In genomic region chr16:56944954-56945839, GRCh38 we compare ENCODE assay signal across 8 cellular contexts. TPM values are rescaled to one million over a fixed set of nuclear protein-coding genes. Genes with fewer than 3 reads are reported as not detected.
DNase-seq lines count a peak whose midpoint lies in the region; ATAC-seq, FAIRE-seq and TF ChIP-seq lines count a peak whose summit lies in the region.

No MANE protein-coding gene starts in this region.

- H3K27ac ChIP-seq in CD4-positive, alpha-beta T cell (ENCODE audit: low read depth, low read length) = no peak overlapping the region
- peak overlapping the region; percentile 25 for H3K27ac ChIP-seq in OCI-LY7 (ENCODE audit: low read depth, low read length, poor library complexity, severe bottlenecking)

- H2AFZ ChIP-seq in OCI-LY7 (ENCODE audit: low read length) = no peak overlapping the region

- H3K79me2 ChIP-seq in OCI-LY7 (ENCODE audit: insufficient read depth, low read depth, low read length) = peaks cover 16% of the 10 kb centered on the region; the same call in 1 of the 2 replicates

- H3K4me1 Mint-ChIP-seq in CD4-positive, alpha-beta T cell (ENCODE audit: low read depth) = no peaks in the 10 kb centered on the region

- H3K4me3 Mint-ChIP-seq in CD4-positive, alpha-beta T cell = no peak overlapping the region

- no peak for TF ChIP-seq CTCF in CD4-positive, alpha-beta T cell (IDR thresholded peaks at IDR 0.05)
- no peak for TF ChIP-seq CTCF in OCI-LY7 (conservative IDR thresholded peaks at IDR 0.05; ENCODE audit: low read length)

- TSS peak; percentile 2 for BruUV-seq in OCI-LY7 (replicated peaks; lab: Mats Ljungman, UMichigan)

- peak overlapping the region; percentile 10 for H3K27ac Mint-ChIP-seq in CD4-positive, alpha-beta T cell

- intact Hi-C loops in CD4-positive, alpha-beta T cell (cut with DNase I, micrococcal nuclease) = no loop called here
- intact Hi-C loops in OCI-LY7 (cut with micrococcal nuclease; ENCODE audit: unreplicated experiment) = no loop called here

- H3K27me3 ChIP-seq in CD4-positive, alpha-beta T cell (ENCODE audit: control insufficient read depth, insufficient read depth, low read length) = no peaks in the 10 kb centered on the region

- no peak for FAIRE-seq in RCC 7860 (lab: Jason Lieb, UNC)

- H3K4me3 ChIP-seq in OCI-LY7 (ENCODE audit: low read depth, low read length, poor library complexity, severe bottlenecking) = no peak overlapping the region

- H4K20me1 ChIP-seq in OCI-LY7 (ENCODE audit: insufficient read depth, low read length) = peaks cover 5% of the 10 kb centered on the region; the same call in 1 of the 2 replicates

- no peaks in the 10 kb centered on the region for H3K27me3 Mint-ChIP-seq in CD4-positive, alpha-beta T cell

- POLR2A ChIA-PET in CD4-positive, alpha-beta T cell (lab: Charles Lee) = interaction anchor here (7.5 kb wide), 1 partner anchor 12 kb away, joined by 51 read pairs; the partner anchor contains the start of gene HERPUD1
- POLR2A ChIA-PET in OCI-LY7 (lab: Charles Lee) = interaction anchor here (0.7 to 1.8 kb wide), 4 partner anchors 8 to 86 kb away, joined by 3 to 7 read pairs (median 4); no protein-coding TSS in a partner anchor

- H3K9me3 ChIP-seq in CD4-positive, alpha-beta T cell (ENCODE audit: control insufficient read depth, low read length) = no peaks in the 10 kb centered on the region
- H3K9me3 ChIP-seq in OCI-LY7 (ENCODE audit: low read length) = no peaks in the 10 kb centered on the region

- CTCF ChIA-PET in CD4-positive, alpha-beta T cell (lab: Charles Lee) = no interaction called here
- CTCF ChIA-PET in OCI-LY7 (lab: Charles Lee; ENCODE audit: unreplicated experiment) = no interaction called here

- peaks cover 82% of the 10 kb centered on the region for H3K36me3 ChIP-seq in OCI-LY7 (ENCODE audit: insufficient read depth, low read length)

- DNase-seq in CD4-positive, alpha-beta T cell = no peak
- no peak for DNase-seq in OCI-LY7 (ENCODE audit: low spot score)
- peak; percentile 68 for DNase-seq in glomerular visceral epithelial cell (ENCODE audit: extremely low spot score)
- no peak for DNase-seq in NCI-H1417 (lab: John Stamatoyannopoulos, UW)
- DNase-seq in CD1c-positive myeloid dendritic cell (ENCODE audit: extremely low spot score) = no peak
- no peak for DNase-seq in RCC 7860 (ENCODE audit: low spot score)

- peaks cover 51% of the 10 kb centered on the region for H3K36me3 Mint-ChIP-seq in CD4-positive, alpha-beta T cell (ENCODE audit: low read depth)

- H3K9me2 ChIP-seq in OCI-LY7 (ENCODE audit: insufficient read depth, low read length) = no peaks in the 10 kb centered on the region

- H3K4me1 ChIP-seq in OCI-LY7 (ENCODE audit: insufficient read depth, low read length, poor library complexity, severe bottlenecking) = peaks cover 32% of the 10 kb centered on the region

- ATAC-seq in CD4-positive, alpha-beta T cell (ENCODE audit: poor library complexity) = peak; percentile 13
- ATAC-seq in GM19463 (IDR thresholded peaks at IDR 0.05; ENCODE audit: unreplicated experiment) (peak; percentile 51), GM19035 (IDR thresholded peaks at IDR 0.05; ENCODE audit: unreplicated experiment) (no peak)

- no peak overlapping the region for H3K4me2 ChIP-seq in OCI-LY7 (ENCODE audit: low read length)

- H3K9me3 Mint-ChIP-seq in CD4-positive, alpha-beta T cell = no peaks in the 10 kb centered on the region

RNA-seq across cellular contexts. Expression of gene HERPUD1, which starts 13.3 kb away (rescaled TPM):
- 100 to 1,000 TPM; 217 to 227 TPM for total RNA-seq in CD4-positive, alpha-beta T cell
- 121 and 140 TPM in 2 replicates for total RNA-seq in OCI-LY7 (2014; rRNA removed; shearing (Covaris generic))
- total RNA-seq in OCI-LY7 (2022) = 294 and 342 TPM in 2 replicates

RNA-seq across cellular contexts. Expression of gene CETP, which starts 16.6 kb away (rescaled TPM):
- total RNA-seq in CD4-positive, alpha-beta T cell = not detected
- 0.54 and 0.67 TPM in 2 replicates for total RNA-seq in OCI-LY7 (2014; rRNA removed; shearing (Covaris generic))
- 0.41 and 0.65 TPM in 2 replicates for total RNA-seq in OCI-LY7 (2022)

RNA-seq across cellular contexts. Expression of gene NLRC5, which starts 44.2 kb away (rescaled TPM):
- 100 to 1,000 TPM; 424 to 434 TPM for total RNA-seq in CD4-positive, alpha-beta T cell
- 156 and 199 TPM in 2 replicates for total RNA-seq in OCI-LY7 (2014; rRNA removed; shearing (Covaris generic))
- 305 and 310 TPM in 2 replicates for total RNA-seq in OCI-LY7 (2022)
